In genomic region chr4:77366876-77367275, GRCh38 we compare ENCODE assay signal across 8 cellular contexts.
DNase-seq lines count a peak whose midpoint lies in the region; ATAC-seq, FAIRE-seq and TF ChIP-seq lines count a peak whose summit lies in the region.
"Not testable (repeated sequence)": the region's sequence is repeated elsewhere in the genome, so short reads cannot be mapped to it uniquely, and the experiment has no call there.

No MANE protein-coding gene starts in this region.

- CTCF ChIA-PET in PC-9 (lab: Charles Lee) = not testable (repeated sequence)
- CTCF ChIA-PET in MCF 10A (lab: Yijun Ruan, JAX) = interaction anchor here (0.6 to 14.2 kb wide), 44 partner anchors 8 to 516 kb away, joined by 3 to 420 read pairs (median 4); no protein-coding TSS in a partner anchor

- ATAC-seq in GM19043 (IDR thresholded peaks at IDR 0.05; ENCODE audit: low read depth, unreplicated experiment) = peak; percentile 78
- peak; percentile 100 for ATAC-seq in GM23338
- ATAC-seq in HG03097 (IDR thresholded peaks at IDR 0.05; ENCODE audit: low FRiP score, unreplicated experiment) = peak; percentile 79

- H3K27me3 Mint-ChIP-seq in GM23338 (ENCODE audit: insufficient read depth, low read depth, poor library complexity); MCF 10A (ENCODE audit: insufficient read depth, unreplicated experiment): not testable (repeated sequence)

- H3K9me3 ChIP-seq in BLaER1 = peaks cover 21% of the 10 kb centered on the region
- not testable (repeated sequence) for H3K9me3 ChIP-seq in PC-9 (ENCODE audit: insufficient read depth, low read depth); keratinocyte (ENCODE audit: control insufficient read depth, low read depth, low read length); smooth muscle cell (replicated peaks; ENCODE audit: low read depth)

- H4K20me1 ChIP-seq in BLaER1; GM23338 (replicated peaks; ENCODE audit: insufficient read depth); PC-9 (ENCODE audit: insufficient read depth); keratinocyte (ENCODE audit: control insufficient read depth, extremely low read depth, insufficient read depth, low read length); smooth muscle cell (ENCODE audit: low read depth): not testable (repeated sequence)

- not testable (repeated sequence) for H3K9me3 Mint-ChIP-seq in GM23338; MCF 10A (ENCODE audit: unreplicated experiment)

- intact Hi-C loops in PC-9 (cut with micrococcal nuclease; ENCODE audit: unreplicated experiment) (loop anchor here (5.0 kb wide), 1 partner anchor 235 kb away; no protein-coding TSS in a partner anchor), MCF 10A (cut with micrococcal nuclease) (loop anchor here (5.0 kb wide), 2 partner anchors 65 to 330 kb away; no protein-coding TSS in a partner anchor)

- H3F3A ChIP-seq in GM23338 (replicated peaks; ENCODE audit: low read depth); PC-9 (ENCODE audit: insufficient read depth, low read depth); smooth muscle cell (ENCODE audit: low read depth): not testable (repeated sequence)

- not testable (repeated sequence) for H3K36me3 Mint-ChIP-seq in GM23338 (ENCODE audit: low read depth); MCF 10A (ENCODE audit: insufficient read depth, unreplicated experiment)

- H3K27me3 ChIP-seq in BLaER1; GM23338 (ENCODE audit: insufficient read depth); keratinocyte (ENCODE audit: control insufficient read depth, extremely low read depth, insufficient read depth, low read length): not testable (repeated sequence)
- H3K27me3 ChIP-seq in PC-9 (ENCODE audit: insufficient read depth, low read depth) (peaks cover 20% of the 10 kb centered on the region), smooth muscle cell (ENCODE audit: low read depth) (peaks cover 11% of the 10 kb centered on the region)

- not testable (repeated sequence) for H3K9me1 ChIP-seq in keratinocyte (ENCODE audit: control insufficient read depth, extremely low read depth, insufficient read depth, low read length)

- H3K4me1 ChIP-seq in BLaER1 = peaks cover 66% of the 10 kb centered on the region
- H3K4me1 ChIP-seq in GM23338 (ENCODE audit: insufficient read depth); PC-9 (replicated peaks; ENCODE audit: insufficient read depth); keratinocyte (ENCODE audit: control insufficient read depth, extremely low read depth, insufficient read depth, low read length); smooth muscle cell (ENCODE audit: low read depth): not testable (repeated sequence)

- peak overlapping the region; percentile 55; the same call in 1 of the 2 replicates for H3K9ac ChIP-seq in BLaER1
- not testable (repeated sequence) for H3K9ac ChIP-seq in keratinocyte (ENCODE audit: control insufficient read depth, extremely low read depth, insufficient read depth, low read length); smooth muscle cell (ENCODE audit: low read depth)

- not testable (repeated sequence) for H3K27ac Mint-ChIP-seq in GM23338; MCF 10A (ENCODE audit: low read depth, unreplicated experiment)

- peak overlapping the region; percentile 85 for H3K27ac ChIP-seq in BLaER1
- H3K27ac ChIP-seq in GM23338 (ENCODE audit: low read depth); PC-9; keratinocyte (ENCODE audit: control insufficient read depth, insufficient read depth, low read length); smooth muscle cell (ENCODE audit: low read depth): not testable (repeated sequence)

- not testable (repeated sequence) for H3K9me2 ChIP-seq in GM23338 (ENCODE audit: insufficient read depth); PC-9 (ENCODE audit: insufficient read depth)

- H3K36me3 ChIP-seq in BLaER1; GM23338 (ENCODE audit: insufficient read depth); PC-9 (ENCODE audit: low read depth); keratinocyte (ENCODE audit: control insufficient read depth in 2 of 2, extremely low read depth in 1 of 2, insufficient read depth in 2 of 2, low read length in 2 of 2); smooth muscle cell (ENCODE audit: low read depth): not testable (repeated sequence)

- peak; percentile 99 for FAIRE-seq in keratinocyte (lab: Jason Lieb, UNC)

- H3K79me2 ChIP-seq in GM23338 (replicated peaks; ENCODE audit: insufficient read depth); PC-9 (ENCODE audit: low read depth); keratinocyte (ENCODE audit: control insufficient read depth, insufficient read depth, low read length); smooth muscle cell (ENCODE audit: low read depth): not testable (repeated sequence)

- H3K4me3 Mint-ChIP-seq in GM23338; MCF 10A (ENCODE audit: unreplicated experiment): not testable (repeated sequence)

- H3K4me2 ChIP-seq in BLaER1 = peak overlapping the region; percentile 72; the same call in 1 of the 2 replicates
- H3K4me2 ChIP-seq in GM23338; PC-9; keratinocyte (ENCODE audit: control insufficient read depth, extremely low read depth, insufficient read depth, low read depth, low read length); smooth muscle cell: not testable (repeated sequence)

- dilution Hi-C loops in keratinocyte (cut with MboI; ENCODE audit: extremely low pct_ligation_motif_present, low sequenced_read_pairs) = loop anchor here (25.0 kb wide), 1 partner anchor 130 kb away; no protein-coding TSS in a partner anchor

- POLR2A ChIA-PET in PC-9 (lab: Charles Lee; ENCODE audit: unreplicated experiment) = not testable (repeated sequence)
- POLR2A ChIA-PET in MCF 10A (lab: Yijun Ruan, JAX) = interaction anchor here (0.6 to 0.7 kb wide), 2 partner anchors 8 to 254 kb away, joined by 3 read pairs; no protein-coding TSS in a partner anchor

- not testable (repeated sequence) for BruUV-seq in PC-9 (replicated peaks; lab: Mats Ljungman, UMichigan); MCF 10A (replicated peaks; lab: Mats Ljungman, UMichigan)

- TF ChIP-seq CTCF in GM23338 (conservative IDR thresholded peaks at IDR 0.05; ENCODE audit: low read depth in 2 of 2) = peak; percentile 22 to 53; a peak in 3 of 4 replicates
- TF ChIP-seq CTCF in PC-9 (conservative IDR thresholded peaks at IDR 0.05) = 0 out of 2 replicates have a peak, but pooled peaks have one; percentile 44
- peak; percentile 26 for TF ChIP-seq CTCF in MCF 10A (IDR thresholded peaks at IDR 0.05; ENCODE audit: unreplicated experiment)
- peak in 1 of 3 experiments; percentile 39 for TF ChIP-seq CTCF in keratinocyte (optimal IDR thresholded peaks at IDR 0.05 in 1 of 3, IDR thresholded peaks at IDR 0.05 in 1 of 3, conservative IDR thresholded peaks at IDR 0.05 in 1 of 3; ENCODE audit: extremely low read depth in 1 of 3, insufficient read depth in 2 of 3, low read length in 3 of 3)
- TF ChIP-seq CTCF in smooth muscle cell (IDR thresholded peaks at IDR 0.05; ENCODE audit: borderline replicate concordance, insufficient read depth, poor library complexity, severe bottlenecking) = peak; percentile 29

- WGBS in smooth muscle cell (ENCODE audit: low lambda C conversion rate) = 27% methylated on average over 3 of the region's 4 CpGs

- not testable (repeated sequence) for H2AFZ ChIP-seq in GM23338; PC-9; keratinocyte (ENCODE audit: control insufficient read depth, low read length); smooth muscle cell (ENCODE audit: low read depth)

- H3K4me3 ChIP-seq in BLaER1; GM23338; PC-9; keratinocyte (ENCODE audit: control insufficient read depth in 2 of 3, extremely low read depth in 1 of 3, insufficient read depth in 2 of 3, low read depth in 1 of 3, low read length in 3 of 3); smooth muscle cell: not testable (repeated sequence)

- not testable (repeated sequence) for DNase-seq in GM23338 (ENCODE audit: low spot score); PC-9; MCF 10A (ENCODE audit: unreplicated experiment); keratinocyte (ENCODE audit: low read depth, low spot score); smooth muscle cell (lab: John Stamatoyannopoulos, UW; ENCODE audit: unreplicated experiment)

- H3K4me1 Mint-ChIP-seq in GM23338; MCF 10A (ENCODE audit: insufficient read depth, unreplicated experiment): not testable (repeated sequence)
